Comparison of ENCODE assay signal across 1 cellular context in genomic region chr21:46229133-46229922, GRCh38.
A peak's percentile ranks its signal among the peaks of the same experiment; 100 is the strongest.
TF ChIP-seq lines count a peak whose summit lies in the region.

No MANE protein-coding gene starts in this region.

TF ChIP-seq in HepG2, 621 proteins besides CTCF, POLR2A, EP300 and RAD21 (continued from another document and continues in another):
- TF ChIP-seq, protein P1, sequence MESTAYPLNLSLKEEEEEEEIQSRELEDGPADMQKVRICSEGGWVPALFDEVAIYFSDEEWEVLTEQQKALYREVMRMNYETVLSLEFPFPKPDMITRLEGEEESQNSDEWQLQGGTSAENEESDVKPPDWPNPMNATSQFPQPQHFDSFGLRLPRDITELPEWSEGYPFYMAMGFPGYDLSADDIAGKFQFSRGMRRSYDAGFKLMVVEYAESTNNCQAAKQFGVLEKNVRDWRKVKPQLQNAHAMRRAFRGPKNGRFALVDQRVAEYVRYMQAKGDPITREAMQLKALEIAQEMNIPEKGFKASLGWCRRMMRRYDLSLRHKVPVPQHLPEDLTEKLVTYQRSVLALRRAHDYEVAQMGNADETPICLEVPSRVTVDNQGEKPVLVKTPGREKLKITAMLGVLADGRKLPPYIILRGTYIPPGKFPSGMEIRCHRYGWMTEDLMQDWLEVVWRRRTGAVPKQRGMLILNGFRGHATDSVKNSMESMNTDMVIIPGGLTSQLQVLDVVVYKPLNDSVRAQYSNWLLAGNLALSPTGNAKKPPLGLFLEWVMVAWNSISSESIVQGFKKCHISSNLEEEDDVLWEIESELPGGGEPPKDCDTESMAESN (CRISPR knock-in tag; conservative IDR thresholded peaks at IDR 0.05), result 0 out of 2 replicates have a peak, but pooled peaks have one; percentile 48
- TF ChIP-seq PAWR (CRISPR knock-in tag; IDR thresholded peaks at IDR 0.05; ENCODE audit: borderline replicate concordance) (no peak), SNAI1 (CRISPR knock-in tag; IDR thresholded peaks at IDR 0.05; ENCODE audit: borderline replicate concordance) (no peak), FIP1L1 (IDR thresholded peaks at IDR 0.05; ENCODE audit: borderline replicate concordance, insufficient read depth, low read depth, low read length) (no peak), LRRFIP1 (CRISPR knock-in tag; conservative IDR thresholded peaks at IDR 0.05) (no peak), ZFP82 (CRISPR knock-in tag; IDR thresholded peaks at IDR 0.05; ENCODE audit: borderline replicate concordance) (no peak), FOXA3 (CRISPR knock-in tag; IDR thresholded peaks at IDR 0.05) (0 out of 2 replicates have a peak, but pooled peaks have one; percentile 5), NR2F2 (IDR thresholded peaks at IDR 0.05; ENCODE audit: borderline replicate concordance, low read depth) (no peak; the same call in 1 of the 2 replicates), ZNF746 (CRISPR knock-in tag; IDR thresholded peaks at IDR 0.05) (peak; percentile 77), ARNTL (CRISPR knock-in tag; IDR thresholded peaks at IDR 0.05) (peak; percentile 60; the same call in 1 of the 2 replicates), ZNF788 (CRISPR knock-in tag; IDR thresholded peaks at IDR 0.05; ENCODE audit: borderline replicate concordance) (peak; percentile 12; the same call in 1 of the 2 replicates), TARDBP (CRISPR knock-in tag; IDR thresholded peaks at IDR 0.05) (0 out of 2 replicates have a peak, but pooled peaks have one; percentile 14), MBNL3 (CRISPR knock-in tag; conservative IDR thresholded peaks at IDR 0.05) (no peak), ZBTB34 (CRISPR knock-in tag; IDR thresholded peaks at IDR 0.05) (0 out of 2 replicates have a peak, but pooled peaks have one; percentile 41), MIER3 (CRISPR knock-in tag; IDR thresholded peaks at IDR 0.05; ENCODE audit: borderline replicate concordance) (no peak), AGO2 (optimal IDR thresholded peaks at IDR 0.05; ENCODE audit: low read depth, low read length) (peak; percentile 50), TFDP1 (CRISPR knock-in tag; IDR thresholded peaks at IDR 0.05; ENCODE audit: borderline replicate concordance) (peak; percentile 25; the same call in 1 of the 2 replicates), ZNF260 (CRISPR knock-in tag; IDR thresholded peaks at IDR 0.05; ENCODE audit: borderline replicate concordance, low read depth) (no peak), GATAD2A (CRISPR knock-in tag; IDR thresholded peaks at IDR 0.05) (0 out of 2 replicates have a peak, but pooled peaks have one; percentile 4), JARID2 (CRISPR knock-in tag; IDR thresholded peaks at IDR 0.05; ENCODE audit: insufficient replicate concordance) (no peak), CBX5 (CRISPR knock-in tag; IDR thresholded peaks at IDR 0.05; ENCODE audit: borderline replicate concordance) (no peak), TBX3 (IDR thresholded peaks at IDR 0.05; ENCODE audit: borderline replicate concordance) (no peak), YEATS4 (CRISPR knock-in tag; IDR thresholded peaks at IDR 0.05; ENCODE audit: borderline replicate concordance) (peak; percentile 35; the same call in 1 of the 2 replicates), CCDC6 (CRISPR knock-in tag; IDR thresholded peaks at IDR 0.05) (no peak), ZSCAN20 (CRISPR knock-in tag; IDR thresholded peaks at IDR 0.05; ENCODE audit: borderline replicate concordance) (no peak), ZNF646 (CRISPR knock-in tag; IDR thresholded peaks at IDR 0.05) (no peak)
- TF ChIP-seq, protein P2, sequence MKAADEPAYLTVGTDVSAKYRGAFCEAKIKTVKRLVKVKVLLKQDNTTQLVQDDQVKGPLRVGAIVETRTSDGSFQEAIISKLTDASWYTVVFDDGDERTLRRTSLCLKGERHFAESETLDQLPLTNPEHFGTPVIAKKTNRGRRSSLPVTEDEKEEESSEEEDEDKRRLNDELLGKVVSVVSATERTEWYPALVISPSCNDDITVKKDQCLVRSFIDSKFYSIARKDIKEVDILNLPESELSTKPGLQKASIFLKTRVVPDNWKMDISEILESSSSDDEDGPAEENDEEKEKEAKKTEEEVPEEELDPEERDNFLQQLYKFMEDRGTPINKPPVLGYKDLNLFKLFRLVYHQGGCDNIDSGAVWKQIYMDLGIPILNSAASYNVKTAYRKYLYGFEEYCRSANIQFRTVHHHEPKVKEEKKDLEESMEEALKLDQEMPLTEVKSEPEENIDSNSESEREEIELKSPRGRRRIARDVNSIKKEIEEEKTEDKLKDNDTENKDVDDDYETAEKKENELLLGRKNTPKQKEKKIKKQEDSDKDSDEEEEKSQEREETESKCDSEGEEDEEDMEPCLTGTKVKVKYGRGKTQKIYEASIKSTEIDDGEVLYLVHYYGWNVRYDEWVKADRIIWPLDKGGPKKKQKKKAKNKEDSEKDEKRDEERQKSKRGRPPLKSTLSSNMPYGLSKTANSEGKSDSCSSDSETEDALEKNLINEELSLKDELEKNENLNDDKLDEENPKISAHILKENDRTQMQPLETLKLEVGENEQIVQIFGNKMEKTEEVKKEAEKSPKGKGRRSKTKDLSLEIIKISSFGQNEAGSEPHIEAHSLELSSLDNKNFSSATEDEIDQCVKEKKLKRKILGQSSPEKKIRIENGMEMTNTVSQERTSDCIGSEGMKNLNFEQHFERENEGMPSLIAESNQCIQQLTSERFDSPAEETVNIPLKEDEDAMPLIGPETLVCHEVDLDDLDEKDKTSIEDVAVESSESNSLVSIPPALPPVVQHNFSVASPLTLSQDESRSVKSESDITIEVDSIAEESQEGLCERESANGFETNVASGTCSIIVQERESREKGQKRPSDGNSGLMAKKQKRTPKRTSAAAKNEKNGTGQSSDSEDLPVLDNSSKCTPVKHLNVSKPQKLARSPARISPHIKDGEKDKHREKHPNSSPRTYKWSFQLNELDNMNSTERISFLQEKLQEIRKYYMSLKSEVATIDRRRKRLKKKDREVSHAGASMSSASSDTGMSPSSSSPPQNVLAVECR (CRISPR knock-in tag; IDR thresholded peaks at IDR 0.05; ENCODE audit: borderline replicate concordance), result peak; percentile 61
- TF ChIP-seq, protein P3, sequence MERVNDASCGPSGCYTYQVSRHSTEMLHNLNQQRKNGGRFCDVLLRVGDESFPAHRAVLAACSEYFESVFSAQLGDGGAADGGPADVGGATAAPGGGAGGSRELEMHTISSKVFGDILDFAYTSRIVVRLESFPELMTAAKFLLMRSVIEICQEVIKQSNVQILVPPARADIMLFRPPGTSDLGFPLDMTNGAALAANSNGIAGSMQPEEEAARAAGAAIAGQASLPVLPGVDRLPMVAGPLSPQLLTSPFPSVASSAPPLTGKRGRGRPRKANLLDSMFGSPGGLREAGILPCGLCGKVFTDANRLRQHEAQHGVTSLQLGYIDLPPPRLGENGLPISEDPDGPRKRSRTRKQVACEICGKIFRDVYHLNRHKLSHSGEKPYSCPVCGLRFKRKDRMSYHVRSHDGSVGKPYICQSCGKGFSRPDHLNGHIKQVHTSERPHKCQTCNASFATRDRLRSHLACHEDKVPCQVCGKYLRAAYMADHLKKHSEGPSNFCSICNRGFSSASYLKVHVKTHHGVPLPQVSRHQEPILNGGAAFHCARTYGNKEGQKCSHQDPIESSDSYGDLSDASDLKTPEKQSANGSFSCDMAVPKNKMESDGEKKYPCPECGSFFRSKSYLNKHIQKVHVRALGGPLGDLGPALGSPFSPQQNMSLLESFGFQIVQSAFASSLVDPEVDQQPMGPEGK (CRISPR knock-in tag; IDR thresholded peaks at IDR 0.05), result peak; percentile 71; the same call in 1 of the 2 replicates
- TF ChIP-seq, protein P4, sequence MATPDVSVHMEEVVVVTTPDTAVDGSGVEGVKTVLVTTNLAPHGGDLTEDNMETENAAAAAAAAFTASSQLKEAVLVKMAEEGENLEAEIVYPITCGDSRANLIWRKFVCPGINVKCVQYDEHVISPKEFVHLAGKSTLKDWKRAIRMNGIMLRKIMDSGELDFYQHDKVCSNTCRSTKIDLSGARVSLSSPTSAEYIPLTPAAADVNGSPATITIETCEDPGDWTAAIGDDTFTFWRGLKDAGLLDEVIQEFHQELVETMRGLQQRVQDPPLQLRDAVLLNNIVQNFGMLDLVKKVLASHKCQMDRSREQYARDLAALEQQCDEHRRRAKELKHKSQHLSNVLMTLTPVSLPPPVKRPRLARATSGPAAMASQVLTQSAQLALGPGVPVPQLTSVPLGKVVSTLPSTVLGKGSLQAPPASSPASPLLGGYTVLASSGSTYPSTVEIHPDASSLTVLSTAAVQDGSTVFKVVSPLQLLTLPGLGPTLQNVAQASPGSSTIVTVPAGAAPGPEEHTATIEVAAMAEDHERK (CRISPR knock-in tag; IDR thresholded peaks at IDR 0.05; ENCODE audit: low read depth), result no peak
- TF ChIP-seq, protein P5, sequence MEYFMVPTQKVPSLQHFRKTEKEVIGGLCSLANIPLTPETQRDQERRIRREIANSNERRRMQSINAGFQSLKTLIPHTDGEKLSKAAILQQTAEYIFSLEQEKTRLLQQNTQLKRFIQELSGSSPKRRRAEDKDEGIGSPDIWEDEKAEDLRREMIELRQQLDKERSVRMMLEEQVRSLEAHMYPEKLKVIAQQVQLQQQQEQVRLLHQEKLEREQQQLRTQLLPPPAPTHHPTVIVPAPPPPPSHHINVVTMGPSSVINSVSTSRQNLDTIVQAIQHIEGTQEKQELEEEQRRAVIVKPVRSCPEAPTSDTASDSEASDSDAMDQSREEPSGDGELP (IDR thresholded peaks at IDR 0.05; ENCODE audit: borderline replicate concordance, low read depth), result no peak
